8 cellular contexts compared by ENCODE assay signal in genomic region chr7:50782376-50783208, GRCh38. TPM values are rescaled to one million over a fixed set of nuclear protein-coding genes. Genes with fewer than 3 reads are reported as not detected.
A peak's percentile ranks its signal among the peaks of the same experiment; 100 is the strongest.
DNase-seq lines count a peak whose midpoint lies in the region; ATAC-seq and TF ChIP-seq lines count a peak whose summit lies in the region.

Gene GRB10, minus strand, starts transcription at chr7:50782896. Its CDS starts 50,574 bp downstream, at chr7:50732322.

- TF ChIP-seq POLR2A in esophagus muscularis mucosa (IDR thresholded peaks at IDR 0.05; ENCODE audit: low read depth), result no peak

- no peaks in the 10 kb centered on the region for H3K27me3 ChIP-seq in esophagus muscularis mucosa
- no peaks in the 10 kb centered on the region for H3K27me3 ChIP-seq in upper lobe of right lung

- 0 out of 2 replicates have a peak, but pooled peaks have one; percentile 4 for TF ChIP-seq CTCF in WI38 (IDR thresholded peaks at IDR 0.05; ENCODE audit: low read depth, low read length)
- TF ChIP-seq CTCF in esophagus muscularis mucosa (IDR thresholded peaks at IDR 0.05), result peak; percentile 30 to 51 (median 31)
- peak; percentile 6 for TF ChIP-seq CTCF in upper lobe of right lung (IDR thresholded peaks at IDR 0.05)

- no peaks in the 10 kb centered on the region for H3K9me3 ChIP-seq in esophagus muscularis mucosa
- H3K9me3 ChIP-seq in upper lobe of right lung, result no peaks in the 10 kb centered on the region

- TF ChIP-seq EP300 in esophagus muscularis mucosa (IDR thresholded peaks at IDR 0.05), result no peak

- peak; percentile 64 for DNase-seq in activated CD8-positive, alpha-beta memory T cell treated with anti-CD3 and anti-CD28 coated beads for 24 hours
- DNase-seq in activated CD8-positive, alpha-beta memory T cell treated with anti-CD3 and anti-CD28 coated beads, Interleukin-2, amount 50 U/mL, for 4 hours, result no peak
- DNase-seq in esophagus muscularis mucosa (ENCODE audit: extremely low spot score) (no peak), mucosa of gallbladder (ENCODE audit: low spot score) (peak; percentile 37), upper lobe of right lung (peak; percentile 72)

- H3K4me3 ChIP-seq in WI38 (ENCODE audit: low read depth, low read length), result peak within 1 kb of the TSS; percentile 57
- peak within 1 kb of the TSS; percentile 62 to 69 (median 63) for H3K4me3 ChIP-seq in esophagus muscularis mucosa
- H3K4me3 ChIP-seq in upper lobe of right lung, result peak within 1 kb of the TSS; percentile 52

- 53% methylated on average over 16 of the region's 95 CpGs for WGBS in esophagus muscularis mucosa

- intact Hi-C loops in esophagus muscularis mucosa (cut with DNase I) (loop anchor here (10.0 kb wide), 1 partner anchor 362 kb away; no protein-coding TSS in a partner anchor), upper lobe of right lung (cut with DNase I) (no loop called here)

- ATAC-seq in upper lobe of right lung (peak; percentile 87), HG03378 (IDR thresholded peaks at IDR 0.05; ENCODE audit: unreplicated experiment) (no peak), GM21723 (IDR thresholded peaks at IDR 0.05; ENCODE audit: unreplicated experiment) (no peak)

- peak within 1 kb of the TSS; percentile 39 to 73 (median 66) for H3K27ac ChIP-seq in esophagus muscularis mucosa (replicated peaks in 1 of 4)
- no peak within 1 kb of the TSS for H3K27ac ChIP-seq in upper lobe of right lung

- H3K36me3 ChIP-seq in esophagus muscularis mucosa (peaks cover 0 to 5% (median 0%) of the 10 kb centered on the region in 4 donors), upper lobe of right lung (no peaks in the 10 kb centered on the region)

- H3K4me1 ChIP-seq in esophagus muscularis mucosa, result peaks cover 30 to 67% (median 63%) of the 10 kb centered on the region in 4 donors
- peaks cover 3% of the 10 kb centered on the region for H3K4me1 ChIP-seq in upper lobe of right lung

RNA-seq across cellular contexts. Expression of gene GRB10, which starts in this region (rescaled TPM):
- total RNA-seq in esophagus muscularis mucosa (10 to 100 TPM; 54.0 to 69.1 (median 61.6) TPM), mucosa of gallbladder (106 TPM), upper lobe of right lung (58.6 TPM)

Comparison
In these comparisons a context has a peak if more than half of its experiments do, and no peak if none do; other contexts are left out.
1. DNase-seq: peak in activated CD8-positive, alpha-beta memory T cell treated with anti-CD3 and anti-CD28 coated beads for 24 hours (single experiment), mucosa of gallbladder (single experiment) and upper lobe of right lung (single experiment); none in activated CD8-positive, alpha-beta memory T cell treated with anti-CD3 and anti-CD28 coated beads, Interleukin-2, amount 50 U/mL, for 4 hours (single experiment) and esophagus muscularis mucosa (single experiment).
2. Peak in every context shown above with its lines, with median percentiles within 50 percentile points of each other: H3K4me3 ChIP-seq and CTCF ChIP-seq.